In genomic region chr2:207473866-207474251, GRCh38 we compare ENCODE assay signal across 8 cellular contexts.
"Had no signal": no experiment of that assay in that cellular context is flagged by ENCODE, and none has a peak within 500 bp of the region (broad histone marks: within the 10 kb centered on the region; RNA-seq: fewer than 3 reads in every experiment).

No MANE protein-coding gene starts in this region.

- DNase-seq: cortex of kidney; effector memory CD4-positive, alpha-beta T cell; natural killer cell; sigmoid colon; stimulated activated CD4-positive, alpha-beta T cell treated with anti-CD3 and anti-CD28 coated beads, Interleukin-2, amount 100 ng/mL, for 48 hours; upper lobe of right lung had no signal

- H3K27me3 ChIP-seq: ovary, sigmoid colon, upper lobe of right lung had no signal

- H3K4me3 ChIP-seq: lung, ovary, upper lobe of right lung had no signal

- H3K27ac ChIP-seq: ovary, upper lobe of right lung had no signal

- H3K36me3 ChIP-seq: ovary, sigmoid colon, upper lobe of right lung had no signal

- H3K9me3 ChIP-seq: ovary, sigmoid colon, upper lobe of right lung had no signal
